In the genomic region with DNA sequence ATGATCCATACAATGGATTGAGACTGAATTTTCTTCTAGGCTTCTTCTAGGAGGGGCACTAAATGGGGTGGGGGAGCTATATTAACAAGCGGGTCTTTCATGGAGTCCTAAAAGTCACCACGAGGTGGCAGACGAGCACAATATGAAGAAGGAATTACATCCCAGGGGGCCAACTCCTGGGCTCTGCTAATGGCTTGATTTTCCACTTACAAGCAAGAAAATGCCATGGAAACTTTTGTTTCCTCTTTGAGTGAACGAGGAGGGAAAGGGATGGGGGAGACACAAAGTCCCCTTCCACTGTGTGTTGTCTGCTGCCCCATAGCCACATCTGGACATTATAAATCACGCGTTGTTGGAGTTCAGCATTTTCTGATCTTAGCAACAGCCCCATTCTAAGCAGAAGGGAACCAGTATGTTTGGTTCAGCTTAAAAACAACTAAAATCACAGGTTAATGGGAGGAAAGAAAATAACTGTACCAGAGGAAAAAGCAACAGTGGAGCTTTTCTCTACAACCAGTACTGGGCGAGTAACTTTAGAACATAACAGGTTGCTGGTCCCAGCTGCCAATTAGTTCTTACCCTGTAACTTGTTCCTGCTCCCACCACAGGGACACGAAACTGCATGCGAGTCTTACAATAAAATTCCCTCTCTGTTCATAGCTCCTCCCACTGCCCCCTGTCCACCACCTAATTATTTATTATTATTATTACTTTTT, we compare ENCODE assay signal across 8 cellular contexts.
DNase-seq lines count a peak whose midpoint lies in the region; ATAC-seq and TF ChIP-seq lines count a peak whose summit lies in the region.

No MANE protein-coding gene starts in this region.

- peaks cover 13 to 22% of the 10 kb centered on the region in 2 donors for H3K4me1 ChIP-seq in thoracic aorta (ENCODE audit: control insufficient read depth in 1 of 2, low read depth in 2 of 2)

- no peak overlapping the region for H3K4me3 ChIP-seq in thoracic aorta

- ATAC-seq in HG02798 (IDR thresholded peaks at IDR 0.05; ENCODE audit: poor library complexity, unreplicated experiment), result peak; percentile 60
- ATAC-seq in thoracic aorta (ENCODE audit: insufficient number of reproducible peaks, low FRiP score, low read depth), result peak; percentile 42
- ATAC-seq in GM21515 (IDR thresholded peaks at IDR 0.05; ENCODE audit: unreplicated experiment), result no peak

- no peak overlapping the region for H3K27ac ChIP-seq in thoracic aorta

- H3K36me3 ChIP-seq in thoracic aorta, result no peaks in the 10 kb centered on the region

- DNase-seq in G401 (ENCODE audit: low spot score) (peak; percentile 38), NCI-H2227 (lab: John Stamatoyannopoulos, UW; ENCODE audit: unreplicated experiment) (peak; percentile 91), epidermal melanocyte (ENCODE audit: insufficient read length, low spot score) (peak; percentile 51), myocyte (ENCODE audit: low read depth) (peak; percentile 79), thoracic aorta (ENCODE audit: low spot score) (peak; percentile 43)
- peak; percentile 26 to 27 for DNase-seq in activated CD4-positive, alpha-beta T cell treated with anti-CD3 and anti-CD28 coated beads, Interleukin-2, amount 50 U/mL, for 4 hours

- TF ChIP-seq CTCF in thoracic aorta (IDR thresholded peaks at IDR 0.05), result peak; percentile 76

- no peaks in the 10 kb centered on the region for H3K9me3 ChIP-seq in thoracic aorta

- H3K27me3 ChIP-seq in thoracic aorta (replicated peaks; ENCODE audit: insufficient read depth), result no peaks in the 10 kb centered on the region

- in situ Hi-C loops in G401 (cut with HindIII; ENCODE audit: low sequenced_read_pairs), result no loop called here

Comparison
In these comparisons a context has a peak if more than half of its experiments do, and no peak if none do; other contexts are left out.
1. DNase-seq: peak in every context shown above with its lines; median percentile 91 in NCI-H2227; 79 in myocyte; 51 in epidermal melanocyte; 43 in thoracic aorta; 38 in G401; 26 in activated CD4-positive, alpha-beta T cell treated with anti-CD3 and anti-CD28 coated beads, Interleukin-2, amount 50 U/mL, for 4 hours.